Comparison of ENCODE assay signal across 18 cellular contexts in the genomic region with DNA sequence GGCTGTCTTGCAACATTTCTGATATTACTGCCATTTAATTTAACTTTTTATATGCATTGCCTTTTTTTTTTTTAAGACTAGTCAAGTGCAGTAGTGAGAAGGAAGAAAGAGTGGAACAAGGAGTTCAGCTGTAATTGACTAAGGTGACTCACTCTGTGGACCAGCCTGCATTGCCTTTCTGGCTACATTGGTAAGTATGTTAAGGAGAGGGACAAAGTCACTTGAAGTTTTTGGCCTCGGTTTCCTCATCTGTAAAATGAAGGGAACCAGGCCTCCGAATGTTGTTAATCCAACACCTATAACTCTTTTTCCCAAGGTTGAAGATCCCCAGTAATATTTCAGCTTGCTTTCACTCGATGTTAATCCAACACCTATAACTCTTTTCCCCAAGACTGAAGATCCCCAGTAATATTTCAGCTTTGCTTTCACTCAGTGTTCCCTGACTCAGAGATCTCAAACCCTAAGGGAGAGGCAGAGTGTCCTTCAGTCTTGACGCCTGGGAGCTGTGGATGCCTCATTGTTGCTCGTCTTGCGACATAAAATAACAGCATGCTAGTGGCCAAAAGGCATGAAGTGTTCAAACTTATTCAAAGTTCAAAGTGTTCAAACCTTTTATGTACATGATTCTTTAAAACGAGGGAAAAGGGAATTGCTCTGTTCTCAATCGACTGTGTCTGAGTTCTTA.
DNase-seq lines count a peak whose midpoint lies in the region; ATAC-seq, FAIRE-seq and TF ChIP-seq lines count a peak whose summit lies in the region.
"Had no signal": no experiment of that assay in that cellular context is flagged by ENCODE, and none has a peak within 500 bp of the region (broad histone marks: within the 10 kb centered on the region; RNA-seq: fewer than 3 reads in every experiment).

No MANE protein-coding gene starts in this region.

- no peaks in the 10 kb centered on the region for H3K79me2 ChIP-seq in ACC112 (ENCODE audit: control insufficient read depth, insufficient read depth, low read length, unreplicated experiment)
- no peaks in the 10 kb centered on the region for H3K79me2 ChIP-seq in endothelial cell of umbilical vein (ENCODE audit: control insufficient read depth, insufficient read depth, low read length)

- TF ChIP-seq CTCF in endothelial cell of umbilical vein (IDR thresholded peaks at IDR 0.05; ENCODE audit: extremely low read depth in 1 of 2, insufficient read depth in 1 of 2, low read depth in 1 of 2, low read length in 2 of 2) (no peak), mucosa of descending colon (IDR thresholded peaks at IDR 0.05) (no peak), ovary (IDR thresholded peaks at IDR 0.05) (no peak)

- WGBS in ovary, 3 donors, result 70 to 87% (median 84%) methylated on average over 8 of the region's 8 CpGs

- dilution Hi-C loops in endothelial cell of umbilical vein (cut with MboI; ENCODE audit: extremely low pct_ligation_motif_present, low sequenced_read_pairs), result no loop called here

- H3K27ac ChIP-seq in ACC112 (ENCODE audit: low read depth, low read length) (peak overlapping the region; percentile 99), endothelial cell of umbilical vein (ENCODE audit: insufficient read depth, low read depth, low read length) (peak overlapping the region; percentile 39), ovary (no peak overlapping the region)

- peak; percentile 42 for FAIRE-seq in endothelial cell of umbilical vein (lab: Jason Lieb, UNC)
- FAIRE-seq: D721Med had no signal

- H3K36me3 ChIP-seq in ACC112 (ENCODE audit: insufficient read depth, low read length), result peaks cover 10% of the 10 kb centered on the region
- H3K36me3 ChIP-seq in endothelial cell of umbilical vein (ENCODE audit: control insufficient read depth in 2 of 2, extremely low read depth in 1 of 2, insufficient read depth in 2 of 2, low read length in 2 of 2), result no peaks in the 10 kb centered on the region
- no peaks in the 10 kb centered on the region for H3K36me3 ChIP-seq in mucosa of descending colon (ENCODE audit: low read depth)
- H3K36me3 ChIP-seq in ovary, result no peaks in the 10 kb centered on the region

- peak; percentile 70 for ATAC-seq in mucosa of descending colon
- ATAC-seq: activated CD8-positive, alpha-beta memory T cell treated with anti-CD3 and anti-CD28 coated beads, Interleukin-2, amount 10 ng/mL, durations not matched to agents 7 days and 5 days; left colon had no signal

- no peaks in the 10 kb centered on the region for H3K9me1 ChIP-seq in endothelial cell of umbilical vein (replicated peaks; ENCODE audit: control insufficient read depth, extremely low read depth, insufficient read depth, low read length)

- peak; percentile 8 for DNase-seq in NCI-H226
- no peak for DNase-seq in endothelial cell of umbilical vein (ENCODE audit: low read depth, low spot score)
- no peak for DNase-seq in mucosa of descending colon
- no peak for DNase-seq in ovary
- no peak for DNase-seq in NCI-H345 (lab: John Stamatoyannopoulos, UW)
- DNase-seq in activated effector memory CD4-positive, alpha-beta T cell treated with anti-CD3 and anti-CD28 coated beads, Interleukin-2, amount 50 U/mL, for 16 hours, result no peak
- no peak for DNase-seq in HuH-7 (ENCODE audit: low spot score)
- DNase-seq: activated CD4-positive, CD25-positive, alpha-beta regulatory T cell; activated CD8-positive, alpha-beta memory T cell treated with anti-CD3 and anti-CD28 coated beads, Interleukin-2, amount 10 ng/mL, durations not matched to agents 7 days and 5 days; activated gamma-delta T cell treated with Interleukin-2 at 50 U/mL for 16 hours; central memory CD4-positive, alpha-beta T cell; hippocampal formation; left colon; naive B cell; NCI-H524 treated with DMSO at 0.1 percent for 48 hours; stimulated activated CD4-positive, alpha-beta T cell treated with anti-CD3 and anti-CD28 coated beads, Interleukin-4, amount 100 ng/mL, for 24 hours had no signal

- H3K27me3 ChIP-seq in ACC112 (ENCODE audit: insufficient read depth, low read length), result no peaks in the 10 kb centered on the region
- no peaks in the 10 kb centered on the region for H3K27me3 ChIP-seq in endothelial cell of umbilical vein (ENCODE audit: control insufficient read depth in 2 of 2, insufficient read depth in 2 of 2, low read length in 2 of 2)
- H3K27me3 ChIP-seq in ovary, result no peaks in the 10 kb centered on the region

- peak overlapping the region; percentile 61 for H3K4me3 ChIP-seq in ACC112 (ENCODE audit: low read depth, low read length)
- no peak overlapping the region for H3K4me3 ChIP-seq in endothelial cell of umbilical vein (replicated peaks in 1 of 3; ENCODE audit: insufficient read depth in 1 of 3, low read depth in 1 of 3, low read length in 3 of 3)
- no peak overlapping the region for H3K4me3 ChIP-seq in mucosa of descending colon
- no peak overlapping the region for H3K4me3 ChIP-seq in ovary

- no peaks in the 10 kb centered on the region for H4K20me1 ChIP-seq in endothelial cell of umbilical vein (replicated peaks; ENCODE audit: control insufficient read depth, extremely low read depth, insufficient read depth, low read length)

- TF ChIP-seq POLR2A in endothelial cell of umbilical vein (IDR thresholded peaks at IDR 0.05; ENCODE audit: low read depth, low read length) (no peak), ovary (IDR thresholded peaks at IDR 0.05) (no peak)

- no peaks in the 10 kb centered on the region for H3K9me3 ChIP-seq in endothelial cell of umbilical vein (replicated peaks; ENCODE audit: control insufficient read depth, insufficient read depth, low read length)
- H3K9me3 ChIP-seq in mucosa of descending colon, result no peaks in the 10 kb centered on the region
- H3K9me3 ChIP-seq in ovary, result no peaks in the 10 kb centered on the region

- CTCF ChIA-PET in endothelial cell of umbilical vein (lab: Charles Lee), result interaction anchor here (1.0 to 1.1 kb wide), 5 partner anchors 8 to 328 kb away, joined by 3 to 5 read pairs (median 4); no protein-coding TSS in a partner anchor

- H2AFZ ChIP-seq in ACC112 (ENCODE audit: low read length, unreplicated experiment) (peak overlapping the region; percentile 15), endothelial cell of umbilical vein (ENCODE audit: low read depth, low read length) (no peak overlapping the region)

- no peak overlapping the region for H3K4me2 ChIP-seq in endothelial cell of umbilical vein (ENCODE audit: insufficient read depth, low read length)

- POLR2A ChIA-PET in endothelial cell of umbilical vein (lab: Charles Lee), result no interaction called here

- TF ChIP-seq EP300 in ovary (IDR thresholded peaks at IDR 0.05), result no peak

- BruUV-seq in endothelial cell of umbilical vein (replicated peaks; lab: Mats Ljungman, UMichigan), result no TSS peak

- H3K4me1 ChIP-seq in ACC112 (ENCODE audit: control insufficient read depth, insufficient read depth, low read length, unreplicated experiment) (peaks cover 66% of the 10 kb centered on the region), endothelial cell of umbilical vein (ENCODE audit: control insufficient read depth, extremely low read depth, insufficient read depth, low read length) (peaks cover 57% of the 10 kb centered on the region), mucosa of descending colon (ENCODE audit: low read depth) (no peaks in the 10 kb centered on the region), ovary (ENCODE audit: insufficient read depth) (peaks cover 1% of the 10 kb centered on the region)

- H3K9ac ChIP-seq in endothelial cell of umbilical vein (replicated peaks; ENCODE audit: extremely low read depth, insufficient read depth, low read length), result no peak overlapping the region

- intact Hi-C loops in endothelial cell of umbilical vein (cut with micrococcal nuclease), result loop anchor here (2.0 kb wide), 1 partner anchor 63 kb away; no protein-coding TSS in a partner anchor
- intact Hi-C loops in mucosa of descending colon (cut with DNase I, micrococcal nuclease), result no loop called here
- intact Hi-C loops in ovary (cut with DNase I), result no loop called here

TF ChIP-seq in endothelial cell of umbilical vein, 7 proteins besides CTCF, POLR2A, EP300 and RAD21:
- TF ChIP-seq FOS (IDR thresholded peaks at IDR 0.05; ENCODE audit: borderline replicate concordance, insufficient read depth, low read length), result peak; percentile 24
- TF ChIP-seq GATA2 (IDR thresholded peaks at IDR 0.05; ENCODE audit: insufficient read depth, insufficient read length, low read depth, low read length), result no peak
- TF ChIP-seq EZH2 (IDR thresholded peaks at IDR 0.05; ENCODE audit: borderline replicate concordance, low read depth, low read length, severe bottlenecking), result no peak
- peak; percentile 17 for TF ChIP-seq JUN (IDR thresholded peaks at IDR 0.05; ENCODE audit: borderline replicate concordance, insufficient read depth, insufficient read length, low read depth)
- TF ChIP-seq, protein P1, sequence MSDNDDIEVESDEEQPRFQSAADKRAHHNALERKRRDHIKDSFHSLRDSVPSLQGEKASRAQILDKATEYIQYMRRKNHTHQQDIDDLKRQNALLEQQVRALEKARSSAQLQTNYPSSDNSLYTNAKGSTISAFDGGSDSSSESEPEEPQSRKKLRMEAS (IDR thresholded peaks at IDR 0.05; ENCODE audit: insufficient read depth, insufficient read length), result no peak
- no peak for TF ChIP-seq MYC (IDR thresholded peaks at IDR 0.05; ENCODE audit: low read depth, low read length)
- TF ChIP-seq POLR2AphosphoS5 (IDR thresholded peaks at IDR 0.05; ENCODE audit: insufficient read depth, low read depth, low read length), result no peak

Comparison
In these comparisons a context has a peak if more than half of its experiments do, and no peak if none do; other contexts are left out.
1. H3K27ac ChIP-seq: peak in ACC112 (single experiment) and endothelial cell of umbilical vein (single experiment); none in ovary (0 of 2).